In the genomic region with DNA sequence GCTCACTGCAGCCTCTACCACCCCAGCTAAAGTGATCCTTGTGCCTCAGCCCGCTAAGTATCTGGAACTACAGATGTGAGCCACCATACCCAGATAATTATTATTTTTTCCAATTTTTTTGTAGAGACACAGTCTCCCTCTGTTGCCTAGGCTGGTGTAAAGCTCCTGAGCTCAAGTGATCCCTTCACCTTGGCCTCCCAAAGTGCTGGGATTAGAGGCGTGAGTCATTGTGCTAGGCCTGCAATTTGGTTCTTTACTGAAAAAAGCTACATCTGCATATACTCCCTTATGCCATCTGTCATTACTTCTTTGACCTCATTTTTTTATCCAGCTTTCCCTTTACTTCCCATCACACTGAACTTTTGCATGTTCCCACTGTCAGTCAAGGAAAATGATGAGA, we compare ENCODE assay signal across 17 cellular contexts.
"Had no signal": no experiment of that assay in that cellular context is flagged by ENCODE, and none has a peak within 500 bp of the region (broad histone marks: within the 10 kb centered on the region; RNA-seq: fewer than 3 reads in every experiment).

No MANE protein-coding gene starts in this region.

- H3K36me3 Mint-ChIP-seq: brain, mesothelial cell of epicardium had no signal

- DNase-seq: activated CD4-positive, alpha-beta T cell treated with anti-CD3 and anti-CD28 coated beads, Interleukin-2, amount 10 ng/mL, durations not matched to agents 24 days and 14 days; activated CD8-positive, alpha-beta T cell treated with anti-CD3 and anti-CD28 coated beads for 36 hours; activated naive CD4-positive, alpha-beta T cell treated with anti-CD3 and anti-CD28 coated beads for 36 hours; activated T-cell treated with anti-CD3 and anti-CD28 coated beads, Interleukin-2, amount 50 U/mL, for 1 hour; anterior cingulate cortex; central memory CD4-positive, alpha-beta T cell; colonic mucosa; hypothalamus; lower lobe of right lung; stimulated activated CD4-positive, alpha-beta T cell treated with anti-CD3 and anti-CD28 coated beads, Interleukin-4, amount 100 ng/mL, for 1 hour; stomach; trophoblast cell had no signal

- ATAC-seq: activated CD8-positive, alpha-beta T cell treated with anti-CD3 and anti-CD28 coated beads for 36 hours; foreskin keratinocyte; lower lobe of right lung; sciatic nerve had no signal

- H3K4me1 Mint-ChIP-seq: activated CD4-positive, alpha-beta T cell treated with anti-CD3 and anti-CD28 coated beads, Interleukin-2, amount 10 ng/mL, durations not matched to agents 24 days and 14 days; brain; nephron had no signal

- H3K9me3 Mint-ChIP-seq: activated CD4-positive, alpha-beta T cell treated with anti-CD3 and anti-CD28 coated beads, Interleukin-2, amount 10 ng/mL, durations not matched to agents 24 days and 14 days; brain; mesothelial cell of epicardium; nephron had no signal

- H3K4me3 Mint-ChIP-seq: activated CD4-positive, alpha-beta T cell treated with anti-CD3 and anti-CD28 coated beads, Interleukin-2, amount 10 ng/mL, durations not matched to agents 24 days and 14 days; activated CD8-positive, alpha-beta T cell treated with anti-CD3 and anti-CD28 coated beads for 36 hours; activated naive CD4-positive, alpha-beta T cell treated with anti-CD3 and anti-CD28 coated beads for 36 hours; brain; mesothelial cell of epicardium; nephron had no signal

- H3K27me3 Mint-ChIP-seq: activated CD4-positive, alpha-beta T cell treated with anti-CD3 and anti-CD28 coated beads, Interleukin-2, amount 10 ng/mL, durations not matched to agents 24 days and 14 days; activated CD8-positive, alpha-beta T cell treated with anti-CD3 and anti-CD28 coated beads for 36 hours; brain had no signal

- H3K27ac Mint-ChIP-seq: activated CD4-positive, alpha-beta T cell treated with anti-CD3 and anti-CD28 coated beads, Interleukin-2, amount 10 ng/mL, durations not matched to agents 24 days and 14 days; activated CD8-positive, alpha-beta T cell treated with anti-CD3 and anti-CD28 coated beads for 36 hours; activated naive CD4-positive, alpha-beta T cell treated with anti-CD3 and anti-CD28 coated beads for 36 hours; brain; mesothelial cell of epicardium; nephron had no signal
